9 cellular contexts compared by ENCODE assay signal in genomic region chr17:58516644-58517377, GRCh38. TPM values are rescaled to one million over a fixed set of nuclear protein-coding genes. Genes with fewer than 3 reads are reported as not detected.
A peak's percentile ranks its signal among the peaks of the same experiment; 100 is the strongest.
DNase-seq lines count a peak whose midpoint lies in the region; ATAC-seq and TF ChIP-seq lines count a peak whose summit lies in the region.
"Had no signal": no experiment of that assay in that cellular context is flagged by ENCODE, and none has a peak within 500 bp of the region (broad histone marks: within the 10 kb centered on the region; RNA-seq: fewer than 3 reads in every experiment).

No MANE protein-coding gene starts in this region.

- peak overlapping the region; percentile 89 to 97 for H3K9ac ChIP-seq in duodenal mucosa (ENCODE audit: low read depth in 1 of 2, low read length in 2 of 2)

- ATAC-seq in natural killer cell (no peak), GM18909 (IDR thresholded peaks at IDR 0.05; ENCODE audit: poor library complexity, unreplicated experiment) (no peak), GM19455 (IDR thresholded peaks at IDR 0.05; ENCODE audit: unreplicated experiment) (no peak)

- H3K27me3 ChIP-seq in BE2C: no peaks in the 10 kb centered on the region
- no peaks in the 10 kb centered on the region for H3K27me3 ChIP-seq in MG63
- H3K27me3 ChIP-seq in duodenal mucosa (ENCODE audit: control insufficient read depth in 1 of 2, insufficient read depth in 2 of 2, low read length in 2 of 2): no peaks in the 10 kb centered on the region

- H3K4me3 ChIP-seq in BE2C (ENCODE audit: low read depth, low read length) (peak overlapping the region; percentile 93), MG63 (peak overlapping the region; percentile 68), duodenal mucosa (ENCODE audit: low read depth in 1 of 2, low read length in 2 of 2) (peak overlapping the region; percentile 71 to 82)

- H3K4me1 ChIP-seq in BE2C (0 out of 2 replicates have a peak, but pooled peaks cover 3% of the 10 kb centered on the region), duodenal mucosa (ENCODE audit: control insufficient read depth in 1 of 2, insufficient read depth in 2 of 2, low read length in 2 of 2) (peaks cover 37 to 46% of the 10 kb centered on the region in 2 donors)

- DNase-seq in BE2C: no peak
- no peak for DNase-seq in MG63
- DNase-seq in natural killer cell: no peak
- DNase-seq in kidney glomerular epithelial cell (lab: John Stamatoyannopoulos, UW): no peak
- DNase-seq in NCI-H446 (lab: John Stamatoyannopoulos, UW): no peak

- peak overlapping the region; percentile 97 for H3K4me3 Mint-ChIP-seq in natural killer cell

- no peaks in the 10 kb centered on the region for H3K9me3 ChIP-seq in BE2C
- no peaks in the 10 kb centered on the region for H3K9me3 ChIP-seq in MG63
- no peaks in the 10 kb centered on the region for H3K9me3 ChIP-seq in duodenal mucosa (ENCODE audit: control insufficient read depth in 1 of 2, low read length in 2 of 2)

- intact Hi-C loops in natural killer cell (cut with micrococcal nuclease): loop anchor here (5.0 to 10.0 kb wide), 3 partner anchors 180 to 590 kb away; partner anchors contain the start of genes SRSF1 and TRIM37

- peaks cover 2% of the 10 kb centered on the region for H3K36me3 Mint-ChIP-seq in natural killer cell

- TF ChIP-seq CTCF in BE2C (IDR thresholded peaks at IDR 0.05; ENCODE audit: low read depth, low read length) (no peak), natural killer cell (IDR thresholded peaks at IDR 0.05) (no peak)

- no peaks in the 10 kb centered on the region for H3K9me3 Mint-ChIP-seq in natural killer cell

- H3K36me3 ChIP-seq in BE2C (peaks cover 8% of the 10 kb centered on the region; the same call in 1 of the 2 replicates), MG63 (peaks cover 10% of the 10 kb centered on the region), duodenal mucosa (ENCODE audit: control insufficient read depth in 1 of 2, insufficient read depth in 2 of 2, low read length in 2 of 2) (peaks cover 3 to 7% of the 10 kb centered on the region in 2 donors)

- peaks cover 0 to 3% of the 10 kb centered on the region in 2 donors for H3K27me3 Mint-ChIP-seq in natural killer cell (ENCODE audit: low read depth in 2 of 2)

- peak overlapping the region; percentile 95 for H3K27ac ChIP-seq in duodenal mucosa (ENCODE audit: low read depth, low read length)

- H3K4me1 Mint-ChIP-seq in natural killer cell: peaks cover 50 to 60% of the 10 kb centered on the region in 2 donors

- peak overlapping the region; percentile 91 to 96 for H3K27ac Mint-ChIP-seq in natural killer cell

RNA-seq across cellular contexts. Expression of gene MTMR4, which starts 2.4 kb away (rescaled TPM):
- polyA plus RNA-seq in BE2C (2012; ENCODE audit: insufficient read depth, insufficient read length, low read depth): 22.5 TPM
- total RNA-seq in MG63 (2014; rRNA removed; shearing (Covaris generic); ENCODE audit: low replicate concordance): 17.6 and 26.4 TPM in 2 replicates
- total RNA-seq in natural killer cell: 10 to 100 TPM; 28.4 to 43.4 (median 39.7) TPM

RNA-seq across cellular contexts. Expression of gene HSF5, which starts 28.6 kb away (rescaled TPM):
- polyA plus RNA-seq in BE2C (2012; ENCODE audit: insufficient read depth, insufficient read length, low read depth): not detected
- not detected in 2 replicates for total RNA-seq in MG63 (2014; rRNA removed; shearing (Covaris generic); ENCODE audit: low replicate concordance)
- under 1 TPM; 0.45 to 1.00 (median 0.94) TPM for total RNA-seq in natural killer cell
- total RNA-seq: RPMI7951 had no signal
